34 cellular contexts compared by ENCODE assay signal in genomic region chr11:70061734-70062133, GRCh38. TPM values are rescaled to one million over a fixed set of nuclear protein-coding genes. Genes with fewer than 3 reads are reported as not detected.
"Had no signal": no experiment of that assay in that cellular context is flagged by ENCODE, and none has a peak within 500 bp of the region (broad histone marks: within the 10 kb centered on the region; RNA-seq: fewer than 3 reads in every experiment).

No MANE protein-coding gene starts in this region.

- H3K27me3 ChIP-seq: ascending aorta had no signal

- H3K9me3 Mint-ChIP-seq: activated CD4-positive, alpha-beta memory T cell treated with anti-CD3 and anti-CD28 coated beads for 36 hours; activated CD8-positive, alpha-beta T cell treated with anti-CD3 and anti-CD28 coated beads for 36 hours; activated naive CD4-positive, alpha-beta T cell treated with anti-CD3 and anti-CD28 coated beads for 36 hours; activated T-helper 1 cell treated with anti-CD3 and anti-CD28 coated beads, Interleukin-12 subunit alpha, Interleukin-12 subunit beta, Interleukin-2, Interleukin-4 antibody, amounts not matched to agents 30 ng/mL and 10 ng/mL and 1 ng/mL, durations not matched to agents 14 hours and 24 hours and 36 hours; T-helper 1 cell treated with Interleukin-12 subunit alpha and Interleukin-12 subunit beta and Interleukin-4 antibody, amounts not matched to agents 30 μg/mL and 1 μg/mL, for 36 hours had no signal

- ATAC-seq: activated CD8-positive, alpha-beta T cell treated with anti-CD3 and anti-CD28 coated beads for 36 hours; activated naive CD4-positive, alpha-beta T cell treated with anti-CD3 and anti-CD28 coated beads, Interleukin-2, amount 50 U/mL, for 72 hours; activated naive CD8-positive, alpha-beta T cell treated with anti-CD3 and anti-CD28 coated beads, Interleukin-2, amount 50 U/mL, for 24 hours; activated T-cell treated with anti-CD3 and anti-CD28 coated beads, Interleukin-2, amount 50 U/mL, for 4 hours; activated T-cell treated with anti-CD3 and anti-CD28 coated beads, Interleukin-2, amount 50 U/mL, for 72 hours; activated T-helper 17 cell treated with anti-CD3 and anti-CD28 coated beads, Interleukin-2, amount 50 U/mL, for 72 hours had no signal

- H3K27ac ChIP-seq: ascending aorta, VCaP had no signal

- DNase-seq: activated B cell treated with CpG ODN at 0.5 μM for 24 hours; activated CD4-positive, alpha-beta memory T cell treated with anti-CD3 and anti-CD28 coated beads for 36 hours; activated CD4-positive, alpha-beta T cell treated with anti-CD3 and anti-CD28 coated beads for 4 hours; activated CD4-positive, alpha-beta T cell treated with anti-CD3 and anti-CD28 coated beads, Interleukin-2, amount 10 ng/mL, durations not matched to agents 24 days and 14 days; activated CD4-positive, alpha-beta T cell treated with anti-CD3 and anti-CD28 coated beads, Interleukin-2, amount 50 U/mL, for 1 hour; activated CD4-positive, alpha-beta T cell treated with anti-CD3 and anti-CD28 coated beads, Interleukin-2, amount 50 U/mL, for 4 hours; activated CD4-positive, CD25-positive, alpha-beta regulatory T cell treated with anti-CD3 and anti-CD28 coated beads, Interleukin-2, amount 50 U/mL, for 72 hours; activated CD8-positive, alpha-beta memory T cell treated with anti-CD3 and anti-CD28 coated beads, Interleukin-2, amount 50 U/mL, for 4 hours; activated CD8-positive, alpha-beta T cell treated with anti-CD3 and anti-CD28 coated beads for 36 hours; activated gamma-delta T cell treated with Interleukin-2 at 50 U/mL for 16 hours; activated naive CD4-positive, alpha-beta T cell; activated naive CD4-positive, alpha-beta T cell treated with anti-CD3 and anti-CD28 coated beads for 36 hours; activated naive CD4-positive, alpha-beta T cell treated with anti-CD3 and anti-CD28 coated beads, Interleukin-2, amount 50 U/mL, for 16 hours; activated naive CD8-positive, alpha-beta T cell treated with anti-CD3 and anti-CD28 coated beads, Interleukin-2, amount 10 ng/mL, durations not matched to agents 7 days and 5 days; activated naive CD8-positive, alpha-beta T cell treated with anti-CD3 and anti-CD28 coated beads, Interleukin-2, amount 50 U/mL, for 24 hours; activated T-cell treated with anti-CD3 and anti-CD28 coated beads for 4 hours; activated T-cell treated with anti-CD3 and anti-CD28 coated beads, Interleukin-2, amount 50 U/mL, for 1 hour; activated T-cell treated with anti-CD3 and anti-CD28 coated beads, Interleukin-2, amount 50 U/mL, for 4 hours; activated T-cell treated with anti-CD3 and anti-CD28 coated beads, Interleukin-2, amount 50 U/mL, for 72 hours; amygdala; anterior cingulate cortex; central memory CD4-positive, alpha-beta T cell; T-helper 1 cell; T-helper 2 cell; T-helper 9 cell had no signal

- H3K4me1 ChIP-seq: ascending aorta had no signal

- H3K9me3 ChIP-seq: ascending aorta had no signal

- H3K36me3 Mint-ChIP-seq: activated CD4-positive, alpha-beta memory T cell treated with anti-CD3 and anti-CD28 coated beads for 36 hours; activated naive CD8-positive, alpha-beta T cell treated with anti-CD3 and anti-CD28 coated beads, Interleukin-2, amount 10 ng/mL, durations not matched to agents 7 days and 5 days; brain had no signal

- H3K27ac Mint-ChIP-seq: activated B cell treated with CpG ODN at 0.5 μM for 24 hours; activated CD4-positive, alpha-beta memory T cell treated with anti-CD3 and anti-CD28 coated beads for 36 hours; activated CD4-positive, alpha-beta T cell treated with anti-CD3 and anti-CD28 coated beads, Interleukin-2, amount 10 ng/mL, durations not matched to agents 24 days and 14 days; activated CD8-positive, alpha-beta T cell treated with anti-CD3 and anti-CD28 coated beads for 36 hours; activated naive CD4-positive, alpha-beta T cell treated with anti-CD3 and anti-CD28 coated beads for 36 hours; activated naive CD4-positive, alpha-beta T cell treated with anti-CD3 and anti-CD28 coated beads, Interleukin-2, amount 50 U/mL, for 72 hours; activated naive CD8-positive, alpha-beta T cell treated with anti-CD3 and anti-CD28 coated beads, Interleukin-2, amount 10 ng/mL, durations not matched to agents 7 days and 5 days; activated naive CD8-positive, alpha-beta T cell treated with anti-CD3 and anti-CD28 coated beads, Interleukin-2, amount 50 U/mL, for 24 hours; activated T-cell treated with anti-CD3 and anti-CD28 coated beads, Interleukin-2, amount 50 U/mL, for 72 hours; activated T-helper 1 cell treated with anti-CD3 and anti-CD28 coated beads, Interleukin-12 subunit alpha, Interleukin-12 subunit beta, Interleukin-2, Interleukin-4 antibody, amounts not matched to agents 30 ng/mL and 10 ng/mL and 1 ng/mL, durations not matched to agents 14 hours and 24 hours and 36 hours; activated T-helper 17 cell treated with anti-CD3 and anti-CD28 coated beads, Interleukin-2, amount 50 U/mL, for 72 hours; brain; T-helper 1 cell treated with Interleukin-12 subunit alpha and Interleukin-12 subunit beta and Interleukin-4 antibody, amounts not matched to agents 30 μg/mL and 1 μg/mL, for 36 hours; T-helper 2 cell treated with Interferon-gamma antibody and Interleukin-4, amounts not matched to agents 5 μg/mL and 100 μg/mL, for 36 hours had no signal

- H3K4me3 ChIP-seq: ascending aorta had no signal

- H3K36me3 ChIP-seq: ascending aorta had no signal

- H3K4me1 Mint-ChIP-seq: activated B cell treated with CpG ODN at 0.5 μM for 24 hours; activated CD4-positive, alpha-beta T cell treated with anti-CD3 and anti-CD28 coated beads, Interleukin-2, amount 10 ng/mL, durations not matched to agents 24 days and 14 days; activated naive CD8-positive, alpha-beta T cell treated with anti-CD3 and anti-CD28 coated beads, Interleukin-2, amount 10 ng/mL, durations not matched to agents 7 days and 5 days; activated naive CD8-positive, alpha-beta T cell treated with anti-CD3 and anti-CD28 coated beads, Interleukin-2, amount 50 U/mL, for 24 hours; activated T-helper 17 cell treated with anti-CD3 and anti-CD28 coated beads, Interleukin-2, amount 50 U/mL, for 72 hours; brain had no signal

- H3K4me3 Mint-ChIP-seq: activated B cell treated with CpG ODN at 0.5 μM for 24 hours; activated CD4-positive, alpha-beta memory T cell treated with anti-CD3 and anti-CD28 coated beads for 36 hours; activated CD4-positive, alpha-beta T cell treated with anti-CD3 and anti-CD28 coated beads, Interleukin-2, amount 10 ng/mL, durations not matched to agents 24 days and 14 days; activated CD8-positive, alpha-beta T cell treated with anti-CD3 and anti-CD28 coated beads for 36 hours; activated naive CD4-positive, alpha-beta T cell treated with anti-CD3 and anti-CD28 coated beads for 36 hours; activated naive CD8-positive, alpha-beta T cell treated with anti-CD3 and anti-CD28 coated beads, Interleukin-2, amount 10 ng/mL, durations not matched to agents 7 days and 5 days; activated naive CD8-positive, alpha-beta T cell treated with anti-CD3 and anti-CD28 coated beads, Interleukin-2, amount 50 U/mL, for 24 hours; activated T-cell treated with anti-CD3 and anti-CD28 coated beads, Interleukin-2, amount 50 U/mL, for 4 hours; activated T-cell treated with anti-CD3 and anti-CD28 coated beads, Interleukin-2, amount 50 U/mL, for 72 hours; activated T-helper 1 cell treated with anti-CD3 and anti-CD28 coated beads, Interleukin-12 subunit alpha, Interleukin-12 subunit beta, Interleukin-2, Interleukin-4 antibody, amounts not matched to agents 30 ng/mL and 10 ng/mL and 1 ng/mL, durations not matched to agents 14 hours and 24 hours and 36 hours; activated T-helper 17 cell treated with anti-CD3 and anti-CD28 coated beads, Interleukin-2, amount 50 U/mL, for 72 hours; brain; T-helper 1 cell treated with Interleukin-12 subunit alpha and Interleukin-12 subunit beta and Interleukin-4 antibody, amounts not matched to agents 30 μg/mL and 1 μg/mL, for 36 hours; T-helper 2 cell treated with Interferon-gamma antibody and Interleukin-4, amounts not matched to agents 5 μg/mL and 100 μg/mL, for 36 hours had no signal

RNA-seq across cellular contexts. Expression of gene ANO1, which starts 16.4 kb away (rescaled TPM):
- total RNA-seq: activated B cell treated with CpG ODN at 0.5 μM for 24 hours; activated CD4-positive, alpha-beta memory T cell treated with anti-CD3 and anti-CD28 coated beads for 36 hours; activated CD4-positive, alpha-beta T cell treated with anti-CD3 and anti-CD28 coated beads, Interleukin-2, amount 10 ng/mL, durations not matched to agents 24 days and 14 days; activated CD8-positive, alpha-beta memory T cell treated with anti-CD3 and anti-CD28 coated beads for 36 hours; activated CD8-positive, alpha-beta T cell treated with anti-CD3 and anti-CD28 coated beads for 36 hours; activated naive CD4-positive, alpha-beta T cell treated with anti-CD3 and anti-CD28 coated beads for 36 hours; activated naive CD8-positive, alpha-beta T cell treated with anti-CD3 and anti-CD28 coated beads, Interleukin-2, amount 10 ng/mL, durations not matched to agents 7 days and 5 days; activated T-cell treated with anti-CD3 and anti-CD28 coated beads, Interleukin-2, amount 50 U/mL, for 72 hours; activated T-helper 1 cell treated with anti-CD3 and anti-CD28 coated beads, Interleukin-12 subunit alpha, Interleukin-12 subunit beta, Interleukin-2, Interleukin-4 antibody, amounts not matched to agents 30 ng/mL and 10 ng/mL and 1 ng/mL, durations not matched to agents 14 hours and 24 hours and 36 hours had no signal
